In the genomic region with DNA sequence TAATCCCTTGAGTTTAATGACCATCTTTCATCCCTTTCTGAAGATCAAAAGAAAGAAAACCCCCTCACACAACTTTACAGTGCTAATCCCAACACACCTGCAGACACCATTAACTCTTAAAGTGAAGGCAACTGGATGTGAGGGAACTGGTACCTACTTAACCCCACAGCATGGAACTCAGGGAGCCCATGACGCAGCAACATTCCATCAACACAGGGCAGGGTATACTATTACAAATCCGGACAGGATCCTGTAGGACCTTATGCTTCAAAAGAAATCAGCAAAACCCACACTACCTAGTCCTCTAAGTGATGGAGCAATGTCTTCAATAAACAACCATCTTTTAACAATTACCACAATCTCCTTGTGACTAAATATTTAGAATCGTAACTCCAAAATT, we compare ENCODE assay signal across 19 cellular contexts.
A peak's percentile ranks its signal among the peaks of the same experiment; 100 is the strongest.
DNase-seq lines count a peak whose midpoint lies in the region; ATAC-seq, FAIRE-seq and TF ChIP-seq lines count a peak whose summit lies in the region.
"Had no signal": no experiment of that assay in that cellular context is flagged by ENCODE, and none has a peak within 500 bp of the region (broad histone marks: within the 10 kb centered on the region; RNA-seq: fewer than 3 reads in every experiment).

No MANE protein-coding gene starts in this region.

- H3K27ac Mint-ChIP-seq in MCF 10A (ENCODE audit: low read depth, unreplicated experiment) (peak overlapping the region; percentile 66), nephron (peak overlapping the region in 2 of 3 experiments; percentile 36 to 54)

- H3K36me3 Mint-ChIP-seq in MCF 10A (ENCODE audit: insufficient read depth, unreplicated experiment), result peaks cover 61% of the 10 kb centered on the region
- peaks cover 20% of the 10 kb centered on the region for H3K36me3 Mint-ChIP-seq in nephron (ENCODE audit: low read depth)

- CTCF ChIA-PET in MCF 10A (lab: Yijun Ruan, JAX), result no interaction called here

- TF ChIP-seq CTCF in MCF 10A (IDR thresholded peaks at IDR 0.05; ENCODE audit: unreplicated experiment) (no peak), breast epithelium (IDR thresholded peaks at IDR 0.05) (no peak), bronchial epithelial cell (IDR thresholded peaks at IDR 0.05; ENCODE audit: insufficient read depth, low read length, severe bottlenecking) (no peak), nephron (IDR thresholded peaks at IDR 0.05; ENCODE audit: unreplicated experiment in 3 of 3) (no peak)

- no peaks in the 10 kb centered on the region for H3K4me1 ChIP-seq in breast epithelium

- intact Hi-C loops in MCF 10A (cut with micrococcal nuclease), result no loop called here
- intact Hi-C loops in breast epithelium (cut with DNase I; ENCODE audit: low total_unique reads), result no loop called here
- intact Hi-C loops in head of caudate nucleus (cut with DNase I), result no loop called here

- H3K27me3 Mint-ChIP-seq in MCF 10A (ENCODE audit: insufficient read depth, unreplicated experiment) (no peaks in the 10 kb centered on the region), nephron (ENCODE audit: low read depth) (no peaks in the 10 kb centered on the region)
- H3K27me3 Mint-ChIP-seq: CD4-positive, CD25-positive, alpha-beta regulatory T cell had no signal

- H3K4me3 ChIP-seq in breast epithelium (no peak overlapping the region), bronchial epithelial cell (ENCODE audit: low read depth, low read length) (no peak overlapping the region)
- H3K4me3 ChIP-seq: GM12878, SJSA1 had no signal

- BruUV-seq in MCF 10A (replicated peaks; lab: Mats Ljungman, UMichigan), result no TSS peak

- no peak overlapping the region for H3K4me3 Mint-ChIP-seq in MCF 10A (ENCODE audit: unreplicated experiment)
- no peak overlapping the region for H3K4me3 Mint-ChIP-seq in nephron
- H3K4me3 Mint-ChIP-seq: CD4-positive, CD25-positive, alpha-beta regulatory T cell had no signal

- H3K9me3 ChIP-seq in breast epithelium, result no peaks in the 10 kb centered on the region

- H3K27ac ChIP-seq in breast epithelium, result no peak overlapping the region
- H3K27ac ChIP-seq: SJSA1 had no signal

- H3K36me3 ChIP-seq in breast epithelium (no peaks in the 10 kb centered on the region), bronchial epithelial cell (ENCODE audit: control insufficient read depth, insufficient read depth, low read length) (peaks cover 5% of the 10 kb centered on the region)

- peaks cover 13% of the 10 kb centered on the region for H3K4me1 Mint-ChIP-seq in MCF 10A (ENCODE audit: insufficient read depth, unreplicated experiment)
- H3K4me1 Mint-ChIP-seq in nephron, result peaks cover 40% of the 10 kb centered on the region

- no peak for ATAC-seq in HG02642 (IDR thresholded peaks at IDR 0.05; ENCODE audit: poor library complexity, unreplicated experiment)
- ATAC-seq: GM12878, HCT116 had no signal

- no peak for TF ChIP-seq POLR2A in breast epithelium (IDR thresholded peaks at IDR 0.05)

- DNase-seq in MCF 10A (ENCODE audit: unreplicated experiment) (no peak), breast epithelium (ENCODE audit: low spot score in 2 of 2) (no peak), bronchial epithelial cell (ENCODE audit: low read depth) (no peak), NCI-H2196 (lab: John Stamatoyannopoulos, UW; ENCODE audit: unreplicated experiment) (no peak), head of caudate nucleus (no peak)
- DNase-seq: CD4-positive, CD25-positive, alpha-beta regulatory T cell; DND-41; NCI-H1417; NCI-H1694 treated with DMSO at 0.1 percent for 48 hours; NCI-H2081 treated with DMSO at 0.1 percent for 48 hours; NCI-H2171 treated with DMSO at 0.1 percent for 48 hours; NCI-H446 treated with DMSO at 0.1 percent for 48 hours; NCI-H526 treated with DMSO at 0.1 percent for 48 hours had no signal

- FAIRE-seq in bronchial epithelial cell (lab: Jason Lieb, UNC), result peak; percentile 13
- FAIRE-seq: GM12878, RCC 7860 had no signal

- H3K27me3 ChIP-seq in breast epithelium, result no peaks in the 10 kb centered on the region
- H3K27me3 ChIP-seq in bronchial epithelial cell (ENCODE audit: control insufficient read depth, insufficient read depth, low read length), result no peaks in the 10 kb centered on the region
- H3K27me3 ChIP-seq: SJSA1 had no signal

- POLR2A ChIA-PET in MCF 10A (lab: Yijun Ruan, JAX), result interaction anchor here (0.7 to 2.0 kb wide), 3 partner anchors 9 to 17 kb away, joined by 3 to 6 read pairs (median 6); no protein-coding TSS in a partner anchor

- H3K9me3 Mint-ChIP-seq in MCF 10A (ENCODE audit: unreplicated experiment) (no peaks in the 10 kb centered on the region), nephron (no peaks in the 10 kb centered on the region)
- H3K9me3 Mint-ChIP-seq: CD4-positive, CD25-positive, alpha-beta regulatory T cell had no signal
